17 cellular contexts compared by ENCODE assay signal in genomic region chr17:66779186-66779585, GRCh38. TPM values are rescaled to one million over a fixed set of nuclear protein-coding genes. Genes with fewer than 3 reads are reported as not detected.
DNase-seq lines count a peak whose midpoint lies in the region; ATAC-seq and TF ChIP-seq lines count a peak whose summit lies in the region.
"Had no signal": no experiment of that assay in that cellular context is flagged by ENCODE, and none has a peak within 500 bp of the region (broad histone marks: within the 10 kb centered on the region; RNA-seq: fewer than 3 reads in every experiment).

No MANE protein-coding gene starts in this region.

- no peaks in the 10 kb centered on the region for H3K79me2 ChIP-seq in SU-DHL-6 (ENCODE audit: insufficient read depth, low read length)
- H3K79me2 ChIP-seq in neural cell (replicated peaks; ENCODE audit: insufficient read depth, low read length): no peaks in the 10 kb centered on the region

- DNase-seq in NCI-H1105 treated with DMSO at 0.1 percent for 48 hours (lab: John Stamatoyannopoulos, UW) (peak; percentile 22), NCI-H1105 (lab: John Stamatoyannopoulos, UW) (no peak), NCI-H1436 (lab: John Stamatoyannopoulos, UW) (peak; percentile 43), cerebellar nuclear complex (lab: John Stamatoyannopoulos, UW) (no peak), GM13976 (ENCODE audit: low spot score) (no peak)
- DNase-seq: GDM1, MG63, NCI-H146, NCI-H446, NCI-H82, SHP77 treated with DMSO at 0.1 percent for 48 hours had no signal

- H3K36me3 ChIP-seq in SU-DHL-6 (ENCODE audit: low read length) (0 out of 2 replicates have a peak, but pooled peaks cover 6% of the 10 kb centered on the region), neural cell (ENCODE audit: insufficient read depth, low read length) (no peaks in the 10 kb centered on the region)

- H4K20me1 ChIP-seq in SU-DHL-6 (ENCODE audit: low read depth, low read length) (no peaks in the 10 kb centered on the region), neural cell (ENCODE audit: insufficient read depth) (no peaks in the 10 kb centered on the region)

- H3K9ac ChIP-seq in SU-DHL-6 (ENCODE audit: low read length) (peak overlapping the region; percentile 14; the same call in 1 of the 2 replicates), neural cell (ENCODE audit: low read length) (peak overlapping the region; percentile 15)
- H3K9ac ChIP-seq: KMS-11 had no signal

- H3K27me3 ChIP-seq in SU-DHL-6 (ENCODE audit: low read length): no peaks in the 10 kb centered on the region
- H3K27me3 ChIP-seq in neural cell (ENCODE audit: insufficient read depth, low read depth, low read length): no peaks in the 10 kb centered on the region
- H3K27me3 ChIP-seq: MG63 had no signal

- H3K4me3 ChIP-seq in SU-DHL-6 (ENCODE audit: insufficient read depth, low read length, poor library complexity, severe bottlenecking) (no peak overlapping the region), neural cell (ENCODE audit: low read length) (peak overlapping the region; percentile 10)
- H3K4me3 ChIP-seq: MG63 had no signal

- H2AFZ ChIP-seq in SU-DHL-6 (ENCODE audit: low read depth, low read length, severe bottlenecking): no peak overlapping the region
- H2AFZ ChIP-seq in neural cell (ENCODE audit: low read depth, low read length): peak overlapping the region; percentile 17

- ATAC-seq in GM21447 (IDR thresholded peaks at IDR 0.05; ENCODE audit: unreplicated experiment): no peak
- ATAC-seq: HepG2 had no signal

- H3K9me3 ChIP-seq in SU-DHL-6 (ENCODE audit: insufficient read depth, low read length) (no peaks in the 10 kb centered on the region), neural cell (ENCODE audit: low read length) (no peaks in the 10 kb centered on the region)
- H3K9me3 ChIP-seq: MG63 had no signal

- no peak for TF ChIP-seq EP300 in neural cell (conservative IDR thresholded peaks at IDR 0.05; ENCODE audit: poor library complexity, severe bottlenecking)

- H3K9me2 ChIP-seq in SU-DHL-6 (replicated peaks; ENCODE audit: insufficient read depth, low read length): no peaks in the 10 kb centered on the region
- no peaks in the 10 kb centered on the region for H3K9me2 ChIP-seq in neural cell (ENCODE audit: insufficient read depth, low read length)

- H3K27ac ChIP-seq in SU-DHL-6 (ENCODE audit: low read depth, low read length) (peak overlapping the region; percentile 99), neural cell (ENCODE audit: low read length) (peak overlapping the region; percentile 68)
- H3K27ac ChIP-seq: C4-2B, KMS-11 had no signal

- no peak for TF ChIP-seq RAD21 in neural cell (conservative IDR thresholded peaks at IDR 0.05)

- peak overlapping the region; percentile 21 for H3K4me2 ChIP-seq in SU-DHL-6 (ENCODE audit: low read depth, low read length, poor library complexity, severe bottlenecking)
- H3K4me2 ChIP-seq in neural cell (ENCODE audit: low read length): no peak overlapping the region
- H3K4me2 ChIP-seq: KMS-11 had no signal

- H3F3A ChIP-seq in SU-DHL-6 (ENCODE audit: insufficient read depth) (peaks cover 65% of the 10 kb centered on the region), neural cell (ENCODE audit: insufficient read depth, low read length, poor library complexity, severe bottlenecking) (no peaks in the 10 kb centered on the region)

- TF ChIP-seq CTCF in SU-DHL-6 (IDR thresholded peaks at IDR 0.05; ENCODE audit: insufficient read depth, low read length, poor library complexity, severe bottlenecking): no peak
- TF ChIP-seq CTCF in neural cell (IDR thresholded peaks at IDR 0.05; ENCODE audit: poor library complexity, severe bottlenecking): no peak
- TF ChIP-seq CTCF in GM13976 (IDR thresholded peaks at IDR 0.05; ENCODE audit: borderline replicate concordance, control extremely low read depth, extremely low read depth, insufficient read depth, missing control alignments): no peak

- in situ Hi-C loops in GM13976 (cut with MboI; ENCODE audit: low sequenced_read_pairs, unreplicated experiment): no loop called here

TF ChIP-seq in neural cell, 6 proteins besides CTCF, POLR2A, EP300 and RAD21:
- no peak for TF ChIP-seq MXI1 (conservative IDR thresholded peaks at IDR 0.05; ENCODE audit: poor library complexity, severe bottlenecking)
- TF ChIP-seq POLR2AphosphoS5 (IDR thresholded peaks at IDR 0.05): no peak
- TF ChIP-seq, protein P1, sequence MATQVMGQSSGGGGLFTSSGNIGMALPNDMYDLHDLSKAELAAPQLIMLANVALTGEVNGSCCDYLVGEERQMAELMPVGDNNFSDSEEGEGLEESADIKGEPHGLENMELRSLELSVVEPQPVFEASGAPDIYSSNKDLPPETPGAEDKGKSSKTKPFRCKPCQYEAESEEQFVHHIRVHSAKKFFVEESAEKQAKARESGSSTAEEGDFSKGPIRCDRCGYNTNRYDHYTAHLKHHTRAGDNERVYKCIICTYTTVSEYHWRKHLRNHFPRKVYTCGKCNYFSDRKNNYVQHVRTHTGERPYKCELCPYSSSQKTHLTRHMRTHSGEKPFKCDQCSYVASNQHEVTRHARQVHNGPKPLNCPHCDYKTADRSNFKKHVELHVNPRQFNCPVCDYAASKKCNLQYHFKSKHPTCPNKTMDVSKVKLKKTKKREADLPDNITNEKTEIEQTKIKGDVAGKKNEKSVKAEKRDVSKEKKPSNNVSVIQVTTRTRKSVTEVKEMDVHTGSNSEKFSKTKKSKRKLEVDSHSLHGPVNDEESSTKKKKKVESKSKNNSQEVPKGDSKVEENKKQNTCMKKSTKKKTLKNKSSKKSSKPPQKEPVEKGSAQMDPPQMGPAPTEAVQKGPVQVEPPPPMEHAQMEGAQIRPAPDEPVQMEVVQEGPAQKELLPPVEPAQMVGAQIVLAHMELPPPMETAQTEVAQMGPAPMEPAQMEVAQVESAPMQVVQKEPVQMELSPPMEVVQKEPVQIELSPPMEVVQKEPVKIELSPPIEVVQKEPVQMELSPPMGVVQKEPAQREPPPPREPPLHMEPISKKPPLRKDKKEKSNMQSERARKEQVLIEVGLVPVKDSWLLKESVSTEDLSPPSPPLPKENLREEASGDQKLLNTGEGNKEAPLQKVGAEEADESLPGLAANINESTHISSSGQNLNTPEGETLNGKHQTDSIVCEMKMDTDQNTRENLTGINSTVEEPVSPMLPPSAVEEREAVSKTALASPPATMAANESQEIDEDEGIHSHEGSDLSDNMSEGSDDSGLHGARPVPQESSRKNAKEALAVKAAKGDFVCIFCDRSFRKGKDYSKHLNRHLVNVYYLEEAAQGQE (IDR thresholded peaks at IDR 0.05; ENCODE audit: borderline replicate concordance): no peak
- TF ChIP-seq EZH2 (IDR thresholded peaks at IDR 0.05; ENCODE audit: borderline replicate concordance, insufficient read depth, low read length, poor library complexity, severe bottlenecking): no peak
- no peak for TF ChIP-seq TAF1 (IDR thresholded peaks at IDR 0.05; ENCODE audit: low read depth)
- TF ChIP-seq SMC3 (conservative IDR thresholded peaks at IDR 0.05; ENCODE audit: poor library complexity): no peak

RNA-seq across cellular contexts. Expression of gene CACNG5, which starts 55.7 kb away (rescaled TPM):
- polyA plus RNA-seq in neural cell: 1.2 TPM in 1 of 2 replicates, not detected in the other
- polyA minus RNA-seq in neural cell: 1.2 and 1.5 TPM in 2 replicates
- polyA plus RNA-seq: HepG2 had no signal

Comparison
In these comparisons a context has a peak if more than half of its experiments do, and no peak if none do; other contexts are left out.
1. DNase-seq: peak in NCI-H1105 treated with DMSO at 0.1 percent for 48 hours (single experiment) and NCI-H1436 (single experiment); none in NCI-H1105 (single experiment), cerebellar nuclear complex (0 of 2) and GM13976 (single experiment).